Comparison of ENCODE assay signal across 8 cellular contexts in genomic region chr10:32005050-32005449, GRCh38. TPM values are rescaled to one million over a fixed set of nuclear protein-coding genes. Genes with fewer than 3 reads are reported as not detected.
DNase-seq lines count a peak whose midpoint lies in the region; ATAC-seq and TF ChIP-seq lines count a peak whose summit lies in the region.

No MANE protein-coding gene starts in this region.

- H3K4me1 Mint-ChIP-seq in progenitor cell of endocrine pancreas (ENCODE audit: low read depth) = peaks cover 17% of the 10 kb centered on the region

- peak overlapping the region; percentile 73 for H3K27ac Mint-ChIP-seq in progenitor cell of endocrine pancreas

- no peak for TF ChIP-seq POLR2A in NB4 (IDR thresholded peaks at IDR 0.05; ENCODE audit: extremely low read depth, insufficient read length)

- no peaks in the 10 kb centered on the region for H3K9me3 Mint-ChIP-seq in progenitor cell of endocrine pancreas (ENCODE audit: low read depth)

- ATAC-seq in GM18511 (IDR thresholded peaks at IDR 0.05; ENCODE audit: unreplicated experiment) (peak; percentile 64), GM18498 (IDR thresholded peaks at IDR 0.05; ENCODE audit: unreplicated experiment) (no peak)

- DNase-seq in COLO829 (ENCODE audit: low spot score) (peak; percentile 56), NB4 (ENCODE audit: low read depth) (peak; percentile 67), fibroblast of peridontal ligament (ENCODE audit: extremely low read depth) (peak; percentile 68), progenitor cell of endocrine pancreas (ENCODE audit: low spot score, unreplicated experiment) (no peak), inferior parietal cortex (ENCODE audit: extremely low spot score) (no peak)
- peak; percentile 16 to 32 for DNase-seq in activated CD4-positive, alpha-beta T cell treated with anti-CD3 and anti-CD28 coated beads, Interleukin-2, amount 50 U/mL, for 48 hours

- peaks cover 18% of the 10 kb centered on the region for H3K36me3 Mint-ChIP-seq in progenitor cell of endocrine pancreas (ENCODE audit: insufficient read depth)

- peak; percentile 54 for TF ChIP-seq CTCF in NB4 (IDR thresholded peaks at IDR 0.05; ENCODE audit: low read depth, low read length)
- TF ChIP-seq CTCF in progenitor cell of endocrine pancreas (IDR thresholded peaks at IDR 0.05; ENCODE audit: unreplicated experiment) = peak; percentile 62

- H3K27me3 Mint-ChIP-seq in progenitor cell of endocrine pancreas = no peaks in the 10 kb centered on the region

- no peak overlapping the region for H3K4me3 Mint-ChIP-seq in progenitor cell of endocrine pancreas (ENCODE audit: low read depth)

- H3K4me3 ChIP-seq in NB4 (ENCODE audit: low read depth, low read length) = no peak overlapping the region

RNA-seq across cellular contexts. Expression of gene KIF5B, which starts 51.2 kb away (rescaled TPM):
- total RNA-seq in progenitor cell of endocrine pancreas = 111 and 115 TPM in 2 replicates

Comparison
In these comparisons a context has a peak if more than half of its experiments do, and no peak if none do; other contexts are left out.
1. DNase-seq: peak in COLO829 (single experiment), NB4 (single experiment), activated CD4-positive, alpha-beta T cell treated with anti-CD3 and anti-CD28 coated beads, Interleukin-2, amount 50 U/mL, for 48 hours (2 of 2) and fibroblast of peridontal ligament (single experiment); none in progenitor cell of endocrine pancreas (single experiment) and inferior parietal cortex (single experiment).